In genomic region chr9:32550046-32550608, GRCh38 we compare ENCODE assay signal across 2 cellular contexts.
TF ChIP-seq lines count a peak whose summit lies in the region.

No MANE protein-coding gene starts in this region.

TF ChIP-seq in A549, 52 proteins besides CTCF, POLR2A, EP300 and RAD21:
- no peak for TF ChIP-seq POLR2AphosphoS2 (conservative IDR thresholded peaks at IDR 0.05; ENCODE audit: low read length)
- TF ChIP-seq ZSCAN20 (CRISPR knock-in tag; IDR thresholded peaks at IDR 0.05): no peak
- TF ChIP-seq NR3C1 (IDR thresholded peaks at IDR 0.05): no peak
- no peak for TF ChIP-seq MAZ (IDR thresholded peaks at IDR 0.05; ENCODE audit: borderline replicate concordance, low read depth, low read length)
- TF ChIP-seq REST (IDR thresholded peaks at IDR 0.05): no peak
- TF ChIP-seq HDAC2 (IDR thresholded peaks at IDR 0.05): no peak
- no peak for TF ChIP-seq ATOH8 (CRISPR knock-in tag; IDR thresholded peaks at IDR 0.05; ENCODE audit: low read depth)
- no peak for TF ChIP-seq ZNF302 (CRISPR knock-in tag; IDR thresholded peaks at IDR 0.05)
- TF ChIP-seq USF2 (IDR thresholded peaks at IDR 0.05): no peak
- TF ChIP-seq BCL3 (IDR thresholded peaks at IDR 0.05): no peak
- TF ChIP-seq EHF (CRISPR knock-in tag; IDR thresholded peaks at IDR 0.05): no peak
- TF ChIP-seq RFX5 (IDR thresholded peaks at IDR 0.05): no peak
- no peak for TF ChIP-seq FOSL2 (IDR thresholded peaks at IDR 0.05)
- TF ChIP-seq FOSL2 (CRISPR knock-in tag; IDR thresholded peaks at IDR 0.05): no peak
- no peak for TF ChIP-seq ZC3H11A (IDR thresholded peaks at IDR 0.05)

TF ChIP-seq in IMR-90, 13 proteins besides CTCF, POLR2A, EP300 and RAD21:
- TF ChIP-seq ELK1 (IDR thresholded peaks at IDR 0.05; ENCODE audit: borderline replicate concordance, low read depth, low read length) (no peak), USF2 (IDR thresholded peaks at IDR 0.05; ENCODE audit: low read depth, low read length) (no peak), SMC3 (IDR thresholded peaks at IDR 0.05; ENCODE audit: low read depth, low read length) (no peak), MAFK (IDR thresholded peaks at IDR 0.05; ENCODE audit: low read depth, low read length) (no peak), NFE2L2 (IDR thresholded peaks at IDR 0.05; ENCODE audit: low read depth, low read length) (no peak), RCOR1 (IDR thresholded peaks at IDR 0.05; ENCODE audit: insufficient replicate concordance, low read length) (no peak), FOS (IDR thresholded peaks at IDR 0.05; ENCODE audit: low read depth, low read length) (no peak), CEBPB (IDR thresholded peaks at IDR 0.05; ENCODE audit: low read depth, low read length) (no peak), RFX5 (IDR thresholded peaks at IDR 0.05; ENCODE audit: low read depth, low read length) (no peak), CHD1 (IDR thresholded peaks at IDR 0.05; ENCODE audit: low read depth, low read length) (no peak), BHLHE40 (IDR thresholded peaks at IDR 0.05; ENCODE audit: low read depth, low read length) (no peak), MAZ (IDR thresholded peaks at IDR 0.05; ENCODE audit: borderline replicate concordance, low read depth, low read length) (no peak), MXI1 (IDR thresholded peaks at IDR 0.05; ENCODE audit: borderline replicate concordance, low read depth, low read length) (no peak)
